ENCODE assay signal across 1 cellular context in the genomic region with DNA sequence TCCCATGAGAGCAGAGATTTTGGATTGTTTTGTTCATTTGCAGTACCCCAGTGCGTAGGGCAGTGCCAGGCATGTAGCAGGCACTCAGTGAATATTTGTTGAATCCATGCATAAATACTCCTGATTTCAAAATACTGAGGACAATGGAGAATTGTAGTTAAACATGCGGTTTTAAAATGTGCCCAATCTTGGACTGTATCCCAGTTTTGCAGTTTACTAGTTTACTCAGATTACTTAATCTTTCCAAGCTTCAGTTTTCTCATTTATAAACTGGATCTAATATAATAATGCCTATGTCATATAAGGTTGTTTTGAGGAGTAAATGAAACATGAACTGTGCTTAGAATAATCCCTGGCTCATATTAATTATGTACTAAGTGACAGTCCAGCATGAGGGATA.
TF ChIP-seq lines count a peak whose summit lies in the region.

No MANE protein-coding gene starts in this region.

TF ChIP-seq in HEK293, 187 proteins besides CTCF, POLR2A, EP300 and RAD21 (continued from another document):
- TF ChIP-seq, protein P1, sequence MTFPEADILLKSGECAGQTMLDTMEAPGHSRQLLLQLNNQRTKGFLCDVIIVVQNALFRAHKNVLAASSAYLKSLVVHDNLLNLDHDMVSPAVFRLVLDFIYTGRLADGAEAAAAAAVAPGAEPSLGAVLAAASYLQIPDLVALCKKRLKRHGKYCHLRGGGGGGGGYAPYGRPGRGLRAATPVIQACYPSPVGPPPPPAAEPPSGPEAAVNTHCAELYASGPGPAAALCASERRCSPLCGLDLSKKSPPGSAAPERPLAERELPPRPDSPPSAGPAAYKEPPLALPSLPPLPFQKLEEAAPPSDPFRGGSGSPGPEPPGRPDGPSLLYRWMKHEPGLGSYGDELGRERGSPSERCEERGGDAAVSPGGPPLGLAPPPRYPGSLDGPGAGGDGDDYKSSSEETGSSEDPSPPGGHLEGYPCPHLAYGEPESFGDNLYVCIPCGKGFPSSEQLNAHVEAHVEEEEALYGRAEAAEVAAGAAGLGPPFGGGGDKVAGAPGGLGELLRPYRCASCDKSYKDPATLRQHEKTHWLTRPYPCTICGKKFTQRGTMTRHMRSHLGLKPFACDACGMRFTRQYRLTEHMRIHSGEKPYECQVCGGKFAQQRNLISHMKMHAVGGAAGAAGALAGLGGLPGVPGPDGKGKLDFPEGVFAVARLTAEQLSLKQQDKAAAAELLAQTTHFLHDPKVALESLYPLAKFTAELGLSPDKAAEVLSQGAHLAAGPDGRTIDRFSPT (tag by site-specific recombination; IDR thresholded peaks at IDR 0.05), result 0 out of 2 replicates have a peak, but pooled peaks have one; percentile 22
TF ChIP-seq in HEK293: peak in this region for 3.
